In genomic region chr3:139480585-139480984, GRCh38 we compare ENCODE assay signal across 32 cellular contexts. TPM values are rescaled to one million over a fixed set of nuclear protein-coding genes. Genes with fewer than 3 reads are reported as not detected.
"Had no signal": no experiment of that assay in that cellular context is flagged by ENCODE, and none has a peak within 500 bp of the region (broad histone marks: within the 10 kb centered on the region; RNA-seq: fewer than 3 reads in every experiment).

No MANE protein-coding gene starts in this region.

- H2AFZ ChIP-seq: neural progenitor cell had no signal

- H3K9me3 Mint-ChIP-seq: activated CD4-positive, alpha-beta memory T cell treated with anti-CD3 and anti-CD28 coated beads, Interleukin-2, amount 10 ng/mL, durations not matched to agents 7 days and 5 days; activated CD4-positive, alpha-beta T cell treated with anti-CD3 and anti-CD28 coated beads, Interleukin-2, amount 10 ng/mL, durations not matched to agents 7 days and 5 days; activated T-cell treated with anti-CD3 and anti-CD28 coated beads, Interleukin-2, amount 50 U/mL, for 24 hours; memory B cell; natural killer cell; neural progenitor cell; stimulated activated naive CD8-positive, alpha-beta T cell treated with anti-CD3 and anti-CD28 coated beads, Interleukin-15, Interleukin-2, amounts not matched to agents 100 ng/mL and 50 ng/mL, for 24 hours had no signal

- H3K4me3 Mint-ChIP-seq: activated CD4-positive, alpha-beta memory T cell treated with anti-CD3 and anti-CD28 coated beads, Interleukin-2, amount 10 ng/mL, durations not matched to agents 7 days and 5 days; activated CD4-positive, alpha-beta T cell treated with anti-CD3 and anti-CD28 coated beads, Interleukin-2, amount 10 ng/mL, durations not matched to agents 7 days and 5 days; activated T-cell treated with anti-CD3 and anti-CD28 coated beads, Interleukin-2, amount 50 U/mL, for 24 hours; immature natural killer cell; memory B cell; natural killer cell; neural progenitor cell; stimulated activated naive CD8-positive, alpha-beta T cell treated with anti-CD3 and anti-CD28 coated beads, Interleukin-15, Interleukin-2, amounts not matched to agents 100 ng/mL and 50 ng/mL, for 24 hours had no signal

- H3K27me3 Mint-ChIP-seq: activated T-cell treated with anti-CD3 and anti-CD28 coated beads, Interleukin-2, amount 50 U/mL, for 24 hours; memory B cell; stimulated activated naive CD8-positive, alpha-beta T cell treated with anti-CD3 and anti-CD28 coated beads, Interleukin-15, Interleukin-2, amounts not matched to agents 100 ng/mL and 50 ng/mL, for 24 hours had no signal

- H3K27ac Mint-ChIP-seq: activated CD4-positive, alpha-beta memory T cell treated with anti-CD3 and anti-CD28 coated beads, Interleukin-2, amount 10 ng/mL, durations not matched to agents 7 days and 5 days; activated CD4-positive, alpha-beta T cell treated with anti-CD3 and anti-CD28 coated beads, Interleukin-2, amount 10 ng/mL, durations not matched to agents 7 days and 5 days; activated T-cell treated with anti-CD3 and anti-CD28 coated beads, Interleukin-2, amount 50 U/mL, for 24 hours; immature natural killer cell; memory B cell; natural killer cell; neural progenitor cell; stimulated activated naive CD8-positive, alpha-beta T cell treated with anti-CD3 and anti-CD28 coated beads, Interleukin-15, Interleukin-2, amounts not matched to agents 100 ng/mL and 50 ng/mL, for 24 hours had no signal

- FAIRE-seq: astrocyte, kidney had no signal

- H3K9me3 ChIP-seq: breast epithelium, esophagus muscularis mucosa, spleen, thoracic aorta, vagina had no signal

- H3K4me2 ChIP-seq: neural progenitor cell had no signal

- H3K9ac ChIP-seq: neural progenitor cell had no signal

- H3K4me3 ChIP-seq: breast epithelium, esophagus muscularis mucosa, heart left ventricle, neural progenitor cell, spleen, thoracic aorta, vagina had no signal

- ATAC-seq: foreskin keratinocyte, heart left ventricle, left colon, natural killer cell, right cardiac atrium had no signal

- H3K27me3 ChIP-seq: breast epithelium, esophagus muscularis mucosa, foreskin keratinocyte, heart left ventricle, neural progenitor cell, spleen, vagina had no signal

- H3K36me3 Mint-ChIP-seq: immature natural killer cell, natural killer cell had no signal

- DNase-seq: activated CD4-positive, alpha-beta memory T cell treated with anti-CD3 and anti-CD28 coated beads, Interleukin-2, amount 10 ng/mL, durations not matched to agents 7 days and 5 days; activated CD4-positive, alpha-beta T cell treated with anti-CD3 and anti-CD28 coated beads for 1 hour; activated CD4-positive, alpha-beta T cell treated with anti-CD3 and anti-CD28 coated beads, Interleukin-2, amount 10 ng/mL, durations not matched to agents 7 days and 5 days; activated CD8-positive, alpha-beta memory T cell treated with anti-CD3 and anti-CD28 coated beads, Interleukin-2, amount 50 U/mL, for 48 hours; activated gamma-delta T cell treated with Interleukin-2 at 50 U/mL for 16 hours; activated naive CD4-positive, alpha-beta T cell treated with anti-CD3 and anti-CD28 coated beads, Interleukin-2, amount 50 U/mL, for 16 hours; activated T-cell treated with anti-CD3 and anti-CD28 coated beads, Interleukin-2, amount 50 U/mL, for 24 hours; amniotic stem cell; central memory CD4-positive, alpha-beta T cell; foreskin keratinocyte; heart left ventricle; hypothalamus; immature natural killer cell; kidney; left colon; natural killer cell; occipital lobe; posterior cingulate gyrus; right cardiac atrium; spleen; T1000; trophoblast cell had no signal

- H3K4me1 Mint-ChIP-seq: activated CD4-positive, alpha-beta memory T cell treated with anti-CD3 and anti-CD28 coated beads, Interleukin-2, amount 10 ng/mL, durations not matched to agents 7 days and 5 days; activated CD4-positive, alpha-beta T cell treated with anti-CD3 and anti-CD28 coated beads, Interleukin-2, amount 10 ng/mL, durations not matched to agents 7 days and 5 days; immature natural killer cell; memory B cell; natural killer cell had no signal

- H3K27ac ChIP-seq: breast epithelium, esophagus muscularis mucosa, foreskin keratinocyte, heart left ventricle, neural progenitor cell, spleen, thoracic aorta, vagina had no signal

- H3K36me3 ChIP-seq: breast epithelium, esophagus muscularis mucosa, heart left ventricle, neural progenitor cell, spleen, thoracic aorta, vagina had no signal

- H3K4me1 ChIP-seq: breast epithelium, esophagus muscularis mucosa, heart left ventricle, neural progenitor cell, spleen, vagina had no signal

RNA-seq across cellular contexts. Expression of gene RBP2, which starts 4.3 kb away (rescaled TPM):
- total RNA-seq: activated CD4-positive, alpha-beta memory T cell treated with anti-CD3 and anti-CD28 coated beads, Interleukin-2, amount 10 ng/mL, durations not matched to agents 7 days and 5 days; activated CD4-positive, alpha-beta T cell treated with anti-CD3 and anti-CD28 coated beads, Interleukin-2, amount 10 ng/mL, durations not matched to agents 7 days and 5 days; astrocyte; esophagus muscularis mucosa; foreskin keratinocyte; heart left ventricle; kidney; lower leg skin; natural killer cell; occipital lobe; right cardiac atrium; spleen; subcutaneous adipose tissue; thoracic aorta; vagina had no signal
- polyA plus RNA-seq: foreskin keratinocyte, immature natural killer cell, right cardiac atrium had no signal

RNA-seq across cellular contexts. Expression of gene RBP1, which starts 59.0 kb away (rescaled TPM):
- total RNA-seq: activated CD4-positive, alpha-beta memory T cell treated with anti-CD3 and anti-CD28 coated beads, Interleukin-2, amount 10 ng/mL, durations not matched to agents 7 days and 5 days; activated CD4-positive, alpha-beta T cell treated with anti-CD3 and anti-CD28 coated beads, Interleukin-2, amount 10 ng/mL, durations not matched to agents 7 days and 5 days; natural killer cell had no signal
- polyA plus RNA-seq: immature natural killer cell had no signal
